ENCODE assay signal across 10 cellular contexts in the genomic region with DNA sequence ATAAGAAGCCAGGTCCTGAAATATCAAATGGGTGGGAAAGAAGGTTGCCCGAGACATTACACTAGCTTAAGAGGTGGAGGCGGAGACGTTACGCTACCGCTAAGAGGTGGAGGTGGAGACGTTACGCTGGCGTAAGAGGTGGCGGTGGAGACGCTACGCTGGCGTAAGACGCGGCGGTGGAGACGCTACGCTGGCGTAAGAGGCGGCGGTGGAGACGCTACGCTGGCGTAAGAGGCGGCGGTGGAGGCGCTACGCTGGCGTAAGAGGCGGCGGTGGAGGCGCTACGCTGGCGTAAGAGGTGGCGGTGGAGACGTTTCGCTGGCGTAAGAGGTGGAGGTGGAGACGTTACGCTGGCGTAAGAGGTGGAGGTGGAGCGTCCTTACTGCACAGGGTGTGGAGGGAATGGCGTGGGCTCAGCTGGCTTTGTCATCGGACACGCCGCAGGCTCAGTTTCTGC. TPM values are rescaled to one million over a fixed set of nuclear protein-coding genes. Genes with fewer than 3 reads are reported as not detected.
DNase-seq lines count a peak whose midpoint lies in the region; ATAC-seq, FAIRE-seq and TF ChIP-seq lines count a peak whose summit lies in the region.
"Had no signal": no experiment of that assay in that cellular context is flagged by ENCODE, and none has a peak within 500 bp of the region (broad histone marks: within the 10 kb centered on the region; RNA-seq: fewer than 3 reads in every experiment).

No MANE protein-coding gene starts in this region.

- H3K4me3 Mint-ChIP-seq in IgD-negative memory B cell, result peak overlapping the region; percentile 21 to 88 (median 86)

- no peak for TF ChIP-seq POLR2A in K562 (conservative IDR thresholded peaks at IDR 0.05)
- no peak for TF ChIP-seq POLR2A in GM12891 (IDR thresholded peaks at IDR 0.05; ENCODE audit: low read depth, low read length)

- no peaks in the 10 kb centered on the region for H3K27me3 Mint-ChIP-seq in IgD-negative memory B cell

- FAIRE-seq in K562 (lab: Jason Lieb, UNC) (peak; percentile 81), GM12891 (lab: Jason Lieb, UNC) (no peak)
- FAIRE-seq: endometrium had no signal

- peak; percentile 84 for ATAC-seq in K562
- no peak for ATAC-seq in HG02884 (IDR thresholded peaks at IDR 0.05; ENCODE audit: unreplicated experiment)

- no peaks in the 10 kb centered on the region for H3K36me3 ChIP-seq in K562 (ENCODE audit: control insufficient read depth, insufficient read depth, low read length)
- H3K36me3 ChIP-seq in osteoblast (ENCODE audit: insufficient read depth, low read length), result no peaks in the 10 kb centered on the region
- 0 out of 2 replicates have a peak, but pooled peaks cover 2% of the 10 kb centered on the region for H3K36me3 ChIP-seq in OCI-LY7 (ENCODE audit: insufficient read depth, low read length)

- BruUV-seq in K562 (replicated peaks; lab: Mats Ljungman, UMichigan) (no TSS peak), OCI-LY7 (replicated peaks; lab: Mats Ljungman, UMichigan) (no TSS peak)

- no peak for TF ChIP-seq RAD21 in K562 (CRISPR knock-in tag; conservative IDR thresholded peaks at IDR 0.05 in 1 of 2, IDR thresholded peaks at IDR 0.05 in 1 of 2)

- peak overlapping the region; percentile 10 to 53 (median 52) for H3K27ac Mint-ChIP-seq in IgD-negative memory B cell

- H3K4me1 Mint-ChIP-seq in IgD-negative memory B cell, result peaks cover 6 to 12% (median 7%) of the 10 kb centered on the region in 3 donors

- H2AFZ ChIP-seq in K562 (ENCODE audit: low read depth, low read length) (peak overlapping the region; percentile 83), osteoblast (ENCODE audit: low read length) (peak overlapping the region; percentile 60), OCI-LY7 (ENCODE audit: low read length) (no peak overlapping the region)

- H3K4me3 ChIP-seq in K562 (no peak overlapping the region), osteoblast (ENCODE audit: insufficient read depth, low read length) (peak overlapping the region; percentile 64), OCI-LY7 (ENCODE audit: low read depth, low read length, poor library complexity, severe bottlenecking) (no peak overlapping the region)

- H3K9ac ChIP-seq in K562 (ENCODE audit: insufficient read depth in 1 of 2, low read depth in 2 of 2, low read length in 2 of 2), result peak overlapping the region in 1 of 2 experiments; percentile 10; a peak in 1 of 4 replicates

- no peaks in the 10 kb centered on the region for H3K9me2 ChIP-seq in OCI-LY7 (ENCODE audit: insufficient read depth, low read length)

- H3K9me3 Mint-ChIP-seq in IgD-negative memory B cell, result peaks cover 0 to 6% (median 5%) of the 10 kb centered on the region in 3 donors

- H3K79me2 ChIP-seq in K562 (ENCODE audit: control insufficient read depth, insufficient read depth, low read length) (no peaks in the 10 kb centered on the region), osteoblast (ENCODE audit: insufficient read depth, low read length) (no peaks in the 10 kb centered on the region), OCI-LY7 (ENCODE audit: insufficient read depth, low read depth, low read length) (no peaks in the 10 kb centered on the region)

- POLR2A ChIA-PET in K562 (lab: Yijun Ruan, JAX), result interaction anchor here (0.6 to 1.2 kb wide), 3 partner anchors 13 to 1671 kb away, joined by 3 read pairs; a partner anchor contains a TSS
- POLR2A ChIA-PET in OCI-LY7 (lab: Charles Lee), result no interaction called here

- H4K20me1 ChIP-seq in K562 (replicated peaks; ENCODE audit: control insufficient read depth, insufficient read depth, low read length) (no peaks in the 10 kb centered on the region), osteoblast (ENCODE audit: insufficient read depth, low read length) (no peaks in the 10 kb centered on the region), OCI-LY7 (ENCODE audit: insufficient read depth, low read length) (no peaks in the 10 kb centered on the region)

- no peak for TF ChIP-seq EP300 in K562 (IDR thresholded peaks at IDR 0.05; ENCODE audit: low read length)

- DNase-seq in GDM1 (lab: John Stamatoyannopoulos, UW), result peak; percentile 74
- peak; percentile 41 to 73 (median 42) for DNase-seq in K562 (ENCODE audit: extremely low read depth in 1 of 4, low spot score in 3 of 4)
- peak; percentile 44 for DNase-seq in osteoblast (ENCODE audit: insufficient read length, low spot score, missing footprints)
- DNase-seq in GM12891 (ENCODE audit: insufficient read length, low spot score), result no peak
- DNase-seq in A172 (ENCODE audit: low spot score), result no peak
- no peak for DNase-seq in OCI-LY7 (ENCODE audit: low spot score)

- H3K27me3 ChIP-seq in K562 (ENCODE audit: control insufficient read depth in 2 of 2, insufficient read depth in 2 of 2, low read length in 2 of 2) (no peaks in the 10 kb centered on the region), osteoblast (ENCODE audit: insufficient read depth, low read length) (no peaks in the 10 kb centered on the region)

- CTCF ChIA-PET in K562 (lab: Yijun Ruan, JAX; ENCODE audit: low intra/inter-chr PET ratio) (interaction anchor here (0.6 kb wide), 1 partner anchor 94 kb away, joined by 3 read pairs; no protein-coding TSS in a partner anchor), OCI-LY7 (lab: Charles Lee; ENCODE audit: unreplicated experiment) (no interaction called here)

- H3K27ac ChIP-seq in K562 (ENCODE audit: extremely low read depth, low read depth, low read length) (peak overlapping the region; percentile 68; the same call in 2 of the 3 replicates), osteoblast (ENCODE audit: low read depth, low read length) (peak overlapping the region; percentile 41), OCI-LY7 (ENCODE audit: low read depth, low read length, poor library complexity, severe bottlenecking) (no peak overlapping the region)

- peak overlapping the region; percentile 48 for H3K4me2 ChIP-seq in K562 (ENCODE audit: insufficient read depth, low read length)
- peak overlapping the region; percentile 79 for H3K4me2 ChIP-seq in osteoblast (ENCODE audit: insufficient read depth, low read length)
- H3K4me2 ChIP-seq in OCI-LY7 (ENCODE audit: low read length), result no peak overlapping the region

- intact Hi-C loops in K562 (cut with micrococcal nuclease) (no loop called here), OCI-LY7 (cut with micrococcal nuclease; ENCODE audit: unreplicated experiment) (no loop called here)

- no peaks in the 10 kb centered on the region for H3K9me1 ChIP-seq in K562 (ENCODE audit: control insufficient read depth, insufficient read depth, low read length)

- peaks cover 0 to 7% of the 10 kb centered on the region in 2 experiments; a peak in 3 of 5 replicates for H3K4me1 ChIP-seq in K562 (replicated peaks in 1 of 2; ENCODE audit: control insufficient read depth in 2 of 2, insufficient read depth in 2 of 2, low read length in 2 of 2)
- no peaks in the 10 kb centered on the region for H3K4me1 ChIP-seq in osteoblast (ENCODE audit: insufficient read depth, low read length)
- H3K4me1 ChIP-seq in OCI-LY7 (ENCODE audit: insufficient read depth, low read length, poor library complexity, severe bottlenecking), result peaks cover 6% of the 10 kb centered on the region

- in situ Hi-C loops in K562 (cut with MboI), result no loop called here

- WGBS in K562 (ENCODE audit: insufficient coverage, low coverage, missing lambda C conversion rate), result 47% methylated on average over 34 of the region's 45 CpGs

- TF ChIP-seq CTCF in K562 (IDR thresholded peaks at IDR 0.05 in 2 of 3, conservative IDR thresholded peaks at IDR 0.05 in 1 of 3; ENCODE audit: insufficient read depth in 2 of 3, low read depth in 1 of 3, low read length in 3 of 3) (no peak), osteoblast (IDR thresholded peaks at IDR 0.05; ENCODE audit: extremely low read depth, low read depth, low read length) (no peak), OCI-LY7 (conservative IDR thresholded peaks at IDR 0.05; ENCODE audit: low read length) (no peak)

- H3K36me3 Mint-ChIP-seq in IgD-negative memory B cell, result peaks cover 13% of the 10 kb centered on the region

- H3K9me3 ChIP-seq in K562 (replicated peaks; ENCODE audit: control insufficient read depth, insufficient read depth, low read depth, low read length) (no peaks in the 10 kb centered on the region), osteoblast (ENCODE audit: low read depth, low read length) (no peaks in the 10 kb centered on the region), OCI-LY7 (ENCODE audit: low read length) (no peaks in the 10 kb centered on the region)

RNA-seq across cellular contexts. Expression of a gene that starts 12.8 kb away (rescaled TPM):
- polyA plus RNA-seq in IgD-negative memory B cell, result 18.9 TPM
- total RNA-seq in K562 (2011; cell fraction: chromatin; rRNA removed; ENCODE audit: low replicate concordance), result 2.2 and 4.2 TPM in 2 replicates
- 2.5 and 3.0 TPM in 2 replicates for total RNA-seq in K562 (2011; cell fraction: nucleolus; rRNA removed)
- total RNA-seq in K562 (2011; cell fraction: nucleoplasm; rRNA removed), result 3.0 and 5.1 TPM in 2 replicates
- 3.3 and 4.5 TPM in 2 replicates for total RNA-seq in K562 (2014; rRNA removed)
- 4.8 and 5.4 TPM in 2 replicates for total RNA-seq in K562 (2014; rRNA removed; fragmentation: Illumina TruSeq; extraction: Trizol)
- 7.2 and 8.3 TPM in 2 replicates for total RNA-seq in K562 (2015; rRNA removed; fragmentation: Illumina TruSeq; extraction: Trizol)
- 3.6 and 4.5 TPM in 2 replicates for total RNA-seq in K562 (2021)
- polyA plus RNA-seq in K562 (2011; rRNA removed), result 0.64 and 2.6 TPM in 2 replicates
- 1.0 and 1.8 TPM in 2 replicates for polyA plus RNA-seq in K562 (2011; cell fraction: cytosol; rRNA removed)
- polyA plus RNA-seq in K562 (2011; cell fraction: nucleus; rRNA removed), result 1.1 and 2.9 TPM in 2 replicates
- polyA plus RNA-seq in K562 (2012), result 4.3 and 12.5 TPM in 2 replicates
- 3.3 and 3.9 TPM in 2 replicates for polyA plus RNA-seq in K562 (2014; fragmentation: Illumina TruSeq; extraction: Trizol)
- 1 to 10 TPM; 1.1 TPM for polyA plus RNA-seq in K562 (2014; fragmentation: Nextera tagmentation; extraction: Ambion mirVana)
- 5.2 and 5.3 TPM in 2 replicates for polyA plus RNA-seq in K562 (2014; rRNA removed)
- 1.7 and 2.2 TPM in 2 replicates for polyA minus RNA-seq in K562 (2011; rRNA and poly(A)+ RNA removed)
- 1.4 TPM in 1 of 2 replicates, not detected in the other for polyA minus RNA-seq in K562 (2011; cell fraction: cytosol; rRNA and poly(A)+ RNA removed)
- polyA minus RNA-seq in K562 (2011; cell fraction: nucleus; rRNA and poly(A)+ RNA removed), result 2.1 and 3.5 TPM in 2 replicates
- 29.0 and 41.8 TPM in 2 replicates for total RNA-seq in osteoblast
- polyA plus RNA-seq in GM12891 (2012; ENCODE audit: low read depth, missing spikeins), result 1.5 TPM
- 18.9 and 26.9 TPM in 2 replicates for total RNA-seq in A172 (2014; rRNA removed; shearing (Covaris generic))
- 6.2 and 6.9 TPM in 2 replicates for total RNA-seq in OCI-LY7 (2014; rRNA removed; shearing (Covaris generic))
- 10.8 and 12.5 TPM in 2 replicates for total RNA-seq in OCI-LY7 (2022)

RNA-seq across cellular contexts. Expression of a gene that starts 23.2 kb away (rescaled TPM):
- 0.23 TPM for polyA plus RNA-seq in IgD-negative memory B cell
- not detected in 2 replicates for total RNA-seq in K562 (2011; cell fraction: chromatin; rRNA removed; ENCODE audit: low replicate concordance)
- total RNA-seq in K562 (2011; cell fraction: nucleolus; rRNA removed), result not detected in 2 replicates
- total RNA-seq in K562 (2011; cell fraction: nucleoplasm; rRNA removed), result not detected in 2 replicates
- total RNA-seq in K562 (2014; rRNA removed), result 0.27 TPM in 1 of 2 replicates, not detected in the other
- not detected in 2 replicates for total RNA-seq in K562 (2014; rRNA removed; fragmentation: Illumina TruSeq; extraction: Trizol)
- total RNA-seq in K562 (2015; rRNA removed; fragmentation: Illumina TruSeq; extraction: Trizol), result not detected in 2 replicates
- total RNA-seq in K562 (2021), result not detected in 2 replicates
- polyA plus RNA-seq in K562 (2011; rRNA removed), result not detected in 2 replicates
- not detected in 2 replicates for polyA plus RNA-seq in K562 (2011; cell fraction: cytosol; rRNA removed)
- polyA plus RNA-seq in K562 (2011; cell fraction: nucleus; rRNA removed), result not detected in 2 replicates
- polyA plus RNA-seq in K562 (2012), result not detected in 2 replicates
- not detected in 2 replicates for polyA plus RNA-seq in K562 (2014; fragmentation: Illumina TruSeq; extraction: Trizol)
- not detected for polyA plus RNA-seq in K562 (2014; fragmentation: Nextera tagmentation; extraction: Ambion mirVana)
- polyA plus RNA-seq in K562 (2014; rRNA removed), result not detected in 2 replicates
- polyA minus RNA-seq in K562 (2011; rRNA and poly(A)+ RNA removed), result not detected in 2 replicates
- polyA minus RNA-seq in K562 (2011; cell fraction: cytosol; rRNA and poly(A)+ RNA removed), result not detected in 2 replicates
- not detected in 2 replicates for polyA minus RNA-seq in K562 (2011; cell fraction: nucleus; rRNA and poly(A)+ RNA removed)
- total RNA-seq in osteoblast, result under 0.01 TPM in 1 of 2 replicates, not detected in the other
- 0.09 TPM for polyA plus RNA-seq in GM12891 (2012; ENCODE audit: low read depth, missing spikeins)
- total RNA-seq in A172 (2014; rRNA removed; shearing (Covaris generic)), result not detected in 2 replicates
- 0.57 TPM in 1 of 2 replicates, not detected in the other for total RNA-seq in OCI-LY7 (2014; rRNA removed; shearing (Covaris generic))
- 0.24 TPM in 1 of 2 replicates, not detected in the other for total RNA-seq in OCI-LY7 (2022)
- total RNA-seq: HT1080 had no signal

Comparison
In these comparisons a context has a peak if more than half of its experiments do, and no peak if none do; other contexts are left out.
1. DNase-seq: peak in GDM1 (single experiment), K562 (4 of 4) and osteoblast (single experiment); none in GM12891 (single experiment), A172 (single experiment) and OCI-LY7 (single experiment).